In genomic region chr11:47379317-47379716, GRCh38 we compare ENCODE assay signal across 1 cellular context.
TF ChIP-seq lines count a peak whose summit lies in the region.

No MANE protein-coding gene starts in this region.

TF ChIP-seq in K562, 482 proteins besides CTCF, POLR2A, EP300 and RAD21 (continued from another document and continues in another):
- no peak for TF ChIP-seq ARID3A (IDR thresholded peaks at IDR 0.05; ENCODE audit: borderline replicate concordance, low read depth, low read length)
- no peak for TF ChIP-seq ZMIZ1 (IDR thresholded peaks at IDR 0.05; ENCODE audit: low read depth in 2 of 2, low read length in 2 of 2)
- TF ChIP-seq PHF21A (IDR thresholded peaks at IDR 0.05; ENCODE audit: borderline replicate concordance, low read depth), result no peak
- TF ChIP-seq ZNF224 (CRISPR knock-in tag; IDR thresholded peaks at IDR 0.05), result no peak
- no peak for TF ChIP-seq FOXJ3 (CRISPR knock-in tag; IDR thresholded peaks at IDR 0.05)
- no peak for TF ChIP-seq RBM39 (optimal IDR thresholded peaks at IDR 0.05; ENCODE audit: low read depth, low read length)
- TF ChIP-seq ZNF197 (CRISPR knock-in tag; IDR thresholded peaks at IDR 0.05; ENCODE audit: low read depth), result no peak
- no peak for TF ChIP-seq PYGO2 (tag; IDR thresholded peaks at IDR 0.05)
- TF ChIP-seq ZNF134 (CRISPR knock-in tag; conservative IDR thresholded peaks at IDR 0.05), result no peak
- TF ChIP-seq HCFC1 (IDR thresholded peaks at IDR 0.05; ENCODE audit: low read depth, low read length), result no peak
- TF ChIP-seq ZNF24 (IDR thresholded peaks at IDR 0.05), result 0 out of 2 replicates have a peak, but pooled peaks have one; percentile 49
- TF ChIP-seq KLF13 (tag; IDR thresholded peaks at IDR 0.05; ENCODE audit: borderline replicate concordance, low read depth), result no peak
- TF ChIP-seq MEIS2 (IDR thresholded peaks at IDR 0.05; ENCODE audit: partially characterized antibody), result peak; percentile 56
- no peak for TF ChIP-seq SMARCC2 (IDR thresholded peaks at IDR 0.05; ENCODE audit: low read depth)
- TF ChIP-seq CBX8 (IDR thresholded peaks at IDR 0.05; ENCODE audit: borderline replicate concordance, extremely low read depth, low read depth, low read length, poor library complexity, severe bottlenecking), result no peak
- TF ChIP-seq NR4A1 (CRISPR knock-in tag; IDR thresholded peaks at IDR 0.05), result no peak
- no peak for TF ChIP-seq NR4A1 (tag; IDR thresholded peaks at IDR 0.05)
- TF ChIP-seq STAT5B (CRISPR knock-in tag; IDR thresholded peaks at IDR 0.05), result no peak
- TF ChIP-seq RFX5 (IDR thresholded peaks at IDR 0.05; ENCODE audit: low read depth, low read length), result no peak
- no peak for TF ChIP-seq PREB (CRISPR knock-in tag; IDR thresholded peaks at IDR 0.05)
- TF ChIP-seq HBP1 (CRISPR knock-in tag; IDR thresholded peaks at IDR 0.05), result peak; percentile 48; the same call in 1 of the 2 replicates
- TF ChIP-seq THAP7 (CRISPR knock-in tag; IDR thresholded peaks at IDR 0.05), result no peak
- no peak for TF ChIP-seq E2F5 (CRISPR knock-in tag; IDR thresholded peaks at IDR 0.05)
- TF ChIP-seq HIVEP1 (CRISPR knock-in tag; IDR thresholded peaks at IDR 0.05), result no peak
- TF ChIP-seq MTA3 (IDR thresholded peaks at IDR 0.05; ENCODE audit: borderline replicate concordance), result no peak
- no peak for TF ChIP-seq E2F6 (IDR thresholded peaks at IDR 0.05; ENCODE audit: borderline replicate concordance in 1 of 2, extremely low read depth in 1 of 2, insufficient read depth in 1 of 2, insufficient read length in 1 of 2, low read depth in 1 of 2, low read length in 1 of 2, poor library complexity in 1 of 2, severe bottlenecking in 1 of 2)
- no peak for TF ChIP-seq THAP12 (CRISPR knock-in tag; IDR thresholded peaks at IDR 0.05)
- no peak for TF ChIP-seq FOXP1 (CRISPR knock-in tag; IDR thresholded peaks at IDR 0.05)
- TF ChIP-seq CUX1 (CRISPR knock-in tag; IDR thresholded peaks at IDR 0.05), result no peak
- 0 out of 2 replicates have a peak, but pooled peaks have one; percentile 12 for TF ChIP-seq PHB2 (IDR thresholded peaks at IDR 0.05; ENCODE audit: low read depth)
- TF ChIP-seq ZNF354B (CRISPR knock-in tag; IDR thresholded peaks at IDR 0.05), result no peak
- no peak for TF ChIP-seq ESRRA (IDR thresholded peaks at IDR 0.05; ENCODE audit: borderline replicate concordance, low read depth)
- no peak for TF ChIP-seq MAFG (tag; conservative IDR thresholded peaks at IDR 0.05)
- no peak for TF ChIP-seq MAFF (IDR thresholded peaks at IDR 0.05; ENCODE audit: low read length)
- no peak for TF ChIP-seq ZNF263 (CRISPR knock-in tag; IDR thresholded peaks at IDR 0.05; ENCODE audit: borderline replicate concordance)
- TF ChIP-seq SMARCE1 (IDR thresholded peaks at IDR 0.05), result no peak
- no peak for TF ChIP-seq HMG20A (CRISPR knock-in tag; conservative IDR thresholded peaks at IDR 0.05)
- TF ChIP-seq POLR2AphosphoS2 (IDR thresholded peaks at IDR 0.05; ENCODE audit: low read length), result no peak
- TF ChIP-seq FOXJ2 (tag; IDR thresholded peaks at IDR 0.05), result no peak
- no peak for TF ChIP-seq MBD1 (CRISPR knock-in tag; IDR thresholded peaks at IDR 0.05)
- TF ChIP-seq SMARCA5 (IDR thresholded peaks at IDR 0.05), result peak; percentile 35; the same call in 1 of the 2 replicates
- no peak for TF ChIP-seq ZNF140 (CRISPR knock-in tag; IDR thresholded peaks at IDR 0.05)
